Comparison of ENCODE assay signal across 13 cellular contexts in the genomic region with DNA sequence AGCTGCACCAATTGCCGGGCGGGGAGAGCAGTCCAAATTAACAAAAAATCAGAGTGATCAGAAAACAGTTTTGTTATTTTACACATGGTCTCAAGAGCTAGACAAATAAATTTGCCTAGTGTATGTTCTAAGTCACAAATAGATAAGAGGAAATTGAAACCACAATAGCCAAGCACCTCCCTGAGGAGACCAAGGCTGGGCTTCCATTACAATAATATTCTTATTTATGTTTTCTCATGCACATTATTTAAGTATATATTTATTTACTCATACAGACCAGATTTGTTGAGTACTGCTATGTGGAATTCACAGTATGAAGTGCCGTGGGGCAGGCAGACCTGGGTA.
DNase-seq lines count a peak whose midpoint lies in the region; ATAC-seq and FAIRE-seq lines count a peak whose summit lies in the region.
"Had no signal": no experiment of that assay in that cellular context is flagged by ENCODE, and none has a peak within 500 bp of the region (broad histone marks: within the 10 kb centered on the region; RNA-seq: fewer than 3 reads in every experiment).

No MANE protein-coding gene starts in this region.

- no peaks in the 10 kb centered on the region for H3K36me3 Mint-ChIP-seq in activated T-cell treated with anti-CD3 and anti-CD28 coated beads, Interleukin-2, amount 50 U/mL, for 24 hours (ENCODE audit: low read depth)
- H3K36me3 Mint-ChIP-seq in activated T-helper 17 cell treated with anti-CD3 and anti-CD28 coated beads, Interleukin-2, amount 50 U/mL, for 72 hours (ENCODE audit: low read depth): peaks cover 3% of the 10 kb centered on the region

- peak overlapping the region; percentile 17 to 59 for H3K27ac ChIP-seq in small intestine (ENCODE audit: low read depth in 1 of 2, low read length in 1 of 2)

- no peak for FAIRE-seq in small intestine (lab: Jason Lieb, UNC)
- no peak for FAIRE-seq in GM19239 (lab: Jason Lieb, UNC)
- FAIRE-seq: endometrium had no signal

- no peak for DNase-seq in activated T-cell treated with anti-CD3 and anti-CD28 coated beads, Interleukin-2, amount 50 U/mL, for 24 hours
- no peak for DNase-seq in activated T-cell treated with anti-CD3 and anti-CD28 coated beads, Interleukin-2, amount 50 U/mL, for 48 hours
- no peak for DNase-seq in small intestine
- DNase-seq in AG20443 (ENCODE audit: low spot score): no peak
- DNase-seq in GM19239 (ENCODE audit: insufficient read length, low spot score): no peak
- DNase-seq: hypothalamus, NCI-H1048, NCI-H510A, SIG-M5 had no signal

- no peaks in the 10 kb centered on the region for H3K27me3 Mint-ChIP-seq in activated T-cell treated with anti-CD3 and anti-CD28 coated beads, Interleukin-2, amount 50 U/mL, for 24 hours
- H3K27me3 Mint-ChIP-seq in activated T-helper 17 cell treated with anti-CD3 and anti-CD28 coated beads, Interleukin-2, amount 50 U/mL, for 72 hours: no peaks in the 10 kb centered on the region

- no peaks in the 10 kb centered on the region for H3K36me3 ChIP-seq in small intestine (ENCODE audit: control insufficient read depth in 2 of 2, insufficient read depth in 2 of 2, low read length in 2 of 2)

- H3K9me3 ChIP-seq in small intestine (ENCODE audit: control insufficient read depth, low read depth): no peaks in the 10 kb centered on the region

- ATAC-seq in HG02870 (IDR thresholded peaks at IDR 0.05; ENCODE audit: unreplicated experiment): peak; percentile 10
- ATAC-seq in activated T-helper 17 cell treated with anti-CD3 and anti-CD28 coated beads, Interleukin-2, amount 50 U/mL, for 72 hours (replicated peaks): no peak
- ATAC-seq in GM21526 (IDR thresholded peaks at IDR 0.05; ENCODE audit: low FRiP score, unreplicated experiment): no peak

- no peaks in the 10 kb centered on the region for H3K4me1 ChIP-seq in small intestine (ENCODE audit: control insufficient read depth in 2 of 2, insufficient read depth in 1 of 2, low read depth in 1 of 2, low read length in 1 of 2)

- no peaks in the 10 kb centered on the region for H3K9me3 Mint-ChIP-seq in activated T-cell treated with anti-CD3 and anti-CD28 coated beads, Interleukin-2, amount 50 U/mL, for 24 hours
- peaks cover 6% of the 10 kb centered on the region for H3K9me3 Mint-ChIP-seq in activated T-helper 17 cell treated with anti-CD3 and anti-CD28 coated beads, Interleukin-2, amount 50 U/mL, for 72 hours

- H3K4me1 Mint-ChIP-seq in activated T-cell treated with anti-CD3 and anti-CD28 coated beads, Interleukin-2, amount 50 U/mL, for 24 hours (ENCODE audit: low read depth): peaks cover 68% of the 10 kb centered on the region
- H3K4me1 Mint-ChIP-seq in activated T-helper 17 cell treated with anti-CD3 and anti-CD28 coated beads, Interleukin-2, amount 50 U/mL, for 72 hours: peaks cover 61% of the 10 kb centered on the region

- WGBS in small intestine, 3 donors: 77 to 86% (median 78%) methylated on average over 3 of the region's 3 CpGs

- H3K27ac Mint-ChIP-seq in activated T-cell treated with anti-CD3 and anti-CD28 coated beads, Interleukin-2, amount 50 U/mL, for 24 hours: peak overlapping the region; percentile 96
- H3K27ac Mint-ChIP-seq in activated T-helper 17 cell treated with anti-CD3 and anti-CD28 coated beads, Interleukin-2, amount 50 U/mL, for 72 hours: peak overlapping the region; percentile 93

- H3K4me3 Mint-ChIP-seq in activated T-cell treated with anti-CD3 and anti-CD28 coated beads, Interleukin-2, amount 50 U/mL, for 24 hours: peak overlapping the region; percentile 63
- H3K4me3 Mint-ChIP-seq in activated T-helper 17 cell treated with anti-CD3 and anti-CD28 coated beads, Interleukin-2, amount 50 U/mL, for 72 hours: peak overlapping the region; percentile 77

- H3K27me3 ChIP-seq in small intestine (ENCODE audit: control insufficient read depth in 2 of 2, insufficient read depth in 2 of 2, low read length in 2 of 2): no peaks in the 10 kb centered on the region

- no peak overlapping the region for H3K4me3 ChIP-seq in small intestine (ENCODE audit: low read depth in 1 of 2, low read length in 2 of 2)
